In the genomic region with DNA sequence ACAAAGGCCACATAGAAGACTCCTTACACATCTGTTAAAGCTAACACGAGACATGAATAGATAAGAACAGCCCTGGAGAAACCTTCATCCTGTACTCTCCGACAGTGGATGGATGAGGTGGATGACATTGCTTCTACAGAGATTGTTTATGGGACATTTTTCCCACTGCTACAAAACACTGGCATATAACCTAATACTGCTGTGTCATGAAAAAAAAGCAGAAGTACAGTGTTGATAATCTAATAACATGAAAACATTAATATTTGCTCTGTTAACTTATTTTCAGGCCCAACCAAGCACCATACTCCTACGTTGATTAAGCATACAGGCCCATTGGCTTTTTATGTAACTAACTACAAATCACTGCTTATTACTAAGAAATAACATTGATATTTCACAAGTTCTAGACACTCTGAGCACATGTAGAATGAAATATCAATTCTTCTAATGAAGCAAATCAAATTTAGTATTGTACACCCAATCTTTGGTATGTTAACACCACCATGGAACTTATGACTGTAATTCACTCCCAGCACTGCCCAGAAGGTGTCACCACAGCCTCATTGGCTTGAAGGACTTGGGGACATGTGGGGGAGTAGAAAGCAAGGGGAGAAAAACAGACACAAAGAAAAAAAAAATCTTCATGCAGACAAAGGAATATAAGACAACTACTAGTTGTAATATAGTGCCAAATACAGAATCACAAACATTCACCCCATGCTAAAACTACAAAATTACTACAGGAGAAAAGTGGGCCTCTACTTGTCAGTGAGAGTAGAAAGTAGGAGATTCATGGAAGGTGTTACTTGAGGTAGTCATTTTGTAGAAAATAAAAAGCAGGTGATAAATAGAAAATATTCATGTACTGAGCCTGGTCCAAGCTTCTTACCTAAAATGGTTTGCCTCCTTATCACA, we compare ENCODE assay signal across 8 cellular contexts.
DNase-seq lines count a peak whose midpoint lies in the region; ATAC-seq and FAIRE-seq lines count a peak whose summit lies in the region.

No MANE protein-coding gene starts in this region.

- no peaks in the 10 kb centered on the region for H3K9me3 ChIP-seq in neuronal stem cell (replicated peaks in 1 of 2; ENCODE audit: control insufficient read depth in 2 of 2, insufficient read depth in 1 of 2, low read depth in 1 of 2, low read length in 2 of 2)

- H2AFZ ChIP-seq in neuronal stem cell (ENCODE audit: low read length): peak overlapping the region; percentile 43

- no peak overlapping the region for H4K8ac ChIP-seq in neuronal stem cell (ENCODE audit: low read depth, low read length)

- H2BK12ac ChIP-seq in neuronal stem cell (ENCODE audit: low read length): no peak overlapping the region

- H3K27me3 ChIP-seq in neuronal stem cell (ENCODE audit: control insufficient read depth in 3 of 3, insufficient read depth in 3 of 3, low read depth in 1 of 3, low read length in 3 of 3): no peaks in the 10 kb centered on the region

- no peaks in the 10 kb centered on the region for H3K79me1 ChIP-seq in neuronal stem cell (ENCODE audit: low read depth, low read length)

- CTCF ChIA-PET in activated CD8-positive, alpha-beta T cell treated with anti-CD3 and anti-CD28 coated beads, Interleukin-2, amount 10 ng/mL, durations not matched to agents 7 days and 5 days (lab: Charles Lee): interaction anchor here (0.9 to 2.0 kb wide), 7 partner anchors 102 to 695 kb away, joined by 3 to 10 read pairs (median 5); no protein-coding TSS in a partner anchor

- no peak overlapping the region for H3K4me3 ChIP-seq in neuronal stem cell (ENCODE audit: low read length in 2 of 2)

- POLR2A ChIA-PET in activated CD8-positive, alpha-beta T cell treated with anti-CD3 and anti-CD28 coated beads, Interleukin-2, amount 10 ng/mL, durations not matched to agents 7 days and 5 days (lab: Charles Lee): no interaction called here

- H3K4me1 Mint-ChIP-seq in activated CD8-positive, alpha-beta T cell treated with anti-CD3 and anti-CD28 coated beads, Interleukin-2, amount 10 ng/mL, durations not matched to agents 7 days and 5 days (ENCODE audit: low read depth): no peaks in the 10 kb centered on the region
- no peaks in the 10 kb centered on the region for H3K4me1 Mint-ChIP-seq in activated T-helper 2 cell treated with anti-CD3 and anti-CD28 coated beads, Interferon-gamma antibody, Interleukin-2, Interleukin-4, amounts not matched to agents 10 μg/mL and 5 μg/mL and 100 μg/mL, durations not matched to agents 14 hours and 24 hours and 36 hours (ENCODE audit: low read depth)

- H2BK5ac ChIP-seq in neuronal stem cell (ENCODE audit: low read length): no peak overlapping the region

- H3K27ac ChIP-seq in neuronal stem cell (replicated peaks; ENCODE audit: low read length): no peak overlapping the region

- peak; percentile 82 for ATAC-seq in HG03175 (IDR thresholded peaks at IDR 0.05; ENCODE audit: unreplicated experiment)
- ATAC-seq in activated CD8-positive, alpha-beta T cell treated with anti-CD3 and anti-CD28 coated beads, Interleukin-2, amount 10 ng/mL, durations not matched to agents 7 days and 5 days: peak; percentile 68

- no peak overlapping the region for H2AK5ac ChIP-seq in neuronal stem cell (ENCODE audit: low read depth, low read length)

- no peak overlapping the region for H3K27ac Mint-ChIP-seq in activated CD8-positive, alpha-beta T cell treated with anti-CD3 and anti-CD28 coated beads, Interleukin-2, amount 10 ng/mL, durations not matched to agents 7 days and 5 days
- H3K27ac Mint-ChIP-seq in activated T-helper 2 cell treated with anti-CD3 and anti-CD28 coated beads, Interferon-gamma antibody, Interleukin-2, Interleukin-4, amounts not matched to agents 10 μg/mL and 5 μg/mL and 100 μg/mL, durations not matched to agents 14 hours and 24 hours and 36 hours: no peak overlapping the region

- H3K4me3 Mint-ChIP-seq in activated CD8-positive, alpha-beta T cell treated with anti-CD3 and anti-CD28 coated beads, Interleukin-2, amount 10 ng/mL, durations not matched to agents 7 days and 5 days: no peak overlapping the region
- no peak overlapping the region for H3K4me3 Mint-ChIP-seq in activated T-helper 2 cell treated with anti-CD3 and anti-CD28 coated beads, Interferon-gamma antibody, Interleukin-2, Interleukin-4, amounts not matched to agents 10 μg/mL and 5 μg/mL and 100 μg/mL, durations not matched to agents 14 hours and 24 hours and 36 hours (ENCODE audit: low read depth)

- no CpG with 5 or more reads among the region's 3 CpGs for WGBS in neuronal stem cell (ENCODE audit: extremely low coverage in 2 of 2, insufficient read length in 2 of 2, insufficient replicate concordance in 1 of 2), 2 donors

- H3K9me3 Mint-ChIP-seq in activated CD8-positive, alpha-beta T cell treated with anti-CD3 and anti-CD28 coated beads, Interleukin-2, amount 10 ng/mL, durations not matched to agents 7 days and 5 days (ENCODE audit: insufficient read depth): no peaks in the 10 kb centered on the region
- no peaks in the 10 kb centered on the region for H3K9me3 Mint-ChIP-seq in activated T-helper 2 cell treated with anti-CD3 and anti-CD28 coated beads, Interferon-gamma antibody, Interleukin-2, Interleukin-4, amounts not matched to agents 10 μg/mL and 5 μg/mL and 100 μg/mL, durations not matched to agents 14 hours and 24 hours and 36 hours

- DNase-seq in AG20443 (ENCODE audit: low spot score): peak; percentile 81
- peak; percentile 30 for DNase-seq in GM18507 (ENCODE audit: extremely low spot score, insufficient read length, low read depth)
- DNase-seq in NCI-H345 treated with DMSO at 0.1 percent for 48 hours (lab: John Stamatoyannopoulos, UW; ENCODE audit: unreplicated experiment): peak; percentile 0
- peak; percentile 63 for DNase-seq in activated CD8-positive, alpha-beta T cell treated with anti-CD3 and anti-CD28 coated beads, Interleukin-2, amount 10 ng/mL, durations not matched to agents 7 days and 5 days
- DNase-seq in fibroblast of the conjunctiva (ENCODE audit: low read depth): peak; percentile 73
- peak; percentile 65 for DNase-seq in neuronal stem cell (ENCODE audit: low spot score)
- DNase-seq in activated T-helper 2 cell treated with anti-CD3 and anti-CD28 coated beads, Interferon-gamma antibody, Interleukin-2, Interleukin-4, amounts not matched to agents 10 μg/mL and 5 μg/mL and 100 μg/mL, durations not matched to agents 14 hours and 24 hours and 36 hours (ENCODE audit: low spot score): no peak

- peaks cover 0 to 4% of the 10 kb centered on the region in 2 donors for H3K36me3 ChIP-seq in neuronal stem cell (replicated peaks in 1 of 2; ENCODE audit: control insufficient read depth in 2 of 2, insufficient read depth in 2 of 2, low read length in 2 of 2)

- peak; percentile 78 for FAIRE-seq in GM18507 (lab: Jason Lieb, UNC)

- H3K4ac ChIP-seq in neuronal stem cell (ENCODE audit: low read length): no peak overlapping the region

- H3K4me1 ChIP-seq in neuronal stem cell (ENCODE audit: control insufficient read depth in 2 of 2, insufficient read depth in 1 of 2, low read depth in 1 of 2, low read length in 2 of 2): peaks cover 4 to 9% of the 10 kb centered on the region in 2 donors

- H3K23ac ChIP-seq in neuronal stem cell (ENCODE audit: low read depth, low read length, poor library complexity): no peak overlapping the region

- H3K9ac ChIP-seq in neuronal stem cell (ENCODE audit: low read depth, low read length, poor library complexity): no peak overlapping the region

- no peak overlapping the region for H4K91ac ChIP-seq in neuronal stem cell (ENCODE audit: low read depth, low read length, poor library complexity)

- H3K36me3 Mint-ChIP-seq in activated CD8-positive, alpha-beta T cell treated with anti-CD3 and anti-CD28 coated beads, Interleukin-2, amount 10 ng/mL, durations not matched to agents 7 days and 5 days (ENCODE audit: low read depth): no peaks in the 10 kb centered on the region
- no peaks in the 10 kb centered on the region for H3K36me3 Mint-ChIP-seq in activated T-helper 2 cell treated with anti-CD3 and anti-CD28 coated beads, Interferon-gamma antibody, Interleukin-2, Interleukin-4, amounts not matched to agents 10 μg/mL and 5 μg/mL and 100 μg/mL, durations not matched to agents 14 hours and 24 hours and 36 hours (ENCODE audit: low read depth)

- intact Hi-C loops in activated T-helper 2 cell treated with anti-CD3 and anti-CD28 coated beads, Interferon-gamma antibody, Interleukin-2, Interleukin-4, amounts not matched to agents 10 μg/mL and 5 μg/mL and 100 μg/mL, durations not matched to agents 14 hours and 24 hours and 36 hours (cut with micrococcal nuclease): loop anchor here (5.0 to 10.0 kb wide), 3 partner anchors 323 to 695 kb away; no protein-coding TSS in a partner anchor

- H3K4me2 ChIP-seq in neuronal stem cell (ENCODE audit: insufficient read depth, low read length, poor library complexity, severe bottlenecking): no peak overlapping the region

- H3K18ac ChIP-seq in neuronal stem cell (ENCODE audit: low read length): no peak overlapping the region

- no peak overlapping the region for H3K14ac ChIP-seq in neuronal stem cell (ENCODE audit: low read length)

- no peak overlapping the region for H2BK120ac ChIP-seq in neuronal stem cell (ENCODE audit: low read depth, low read length)

- H2BK15ac ChIP-seq in neuronal stem cell (ENCODE audit: low read length): no peak overlapping the region

- no peaks in the 10 kb centered on the region for H3K27me3 Mint-ChIP-seq in activated CD8-positive, alpha-beta T cell treated with anti-CD3 and anti-CD28 coated beads, Interleukin-2, amount 10 ng/mL, durations not matched to agents 7 days and 5 days (ENCODE audit: low read depth)
- no peaks in the 10 kb centered on the region for H3K27me3 Mint-ChIP-seq in activated T-helper 2 cell treated with anti-CD3 and anti-CD28 coated beads, Interferon-gamma antibody, Interleukin-2, Interleukin-4, amounts not matched to agents 10 μg/mL and 5 μg/mL and 100 μg/mL, durations not matched to agents 14 hours and 24 hours and 36 hours (ENCODE audit: low read depth)
